8 cellular contexts compared by ENCODE assay signal in the genomic region with DNA sequence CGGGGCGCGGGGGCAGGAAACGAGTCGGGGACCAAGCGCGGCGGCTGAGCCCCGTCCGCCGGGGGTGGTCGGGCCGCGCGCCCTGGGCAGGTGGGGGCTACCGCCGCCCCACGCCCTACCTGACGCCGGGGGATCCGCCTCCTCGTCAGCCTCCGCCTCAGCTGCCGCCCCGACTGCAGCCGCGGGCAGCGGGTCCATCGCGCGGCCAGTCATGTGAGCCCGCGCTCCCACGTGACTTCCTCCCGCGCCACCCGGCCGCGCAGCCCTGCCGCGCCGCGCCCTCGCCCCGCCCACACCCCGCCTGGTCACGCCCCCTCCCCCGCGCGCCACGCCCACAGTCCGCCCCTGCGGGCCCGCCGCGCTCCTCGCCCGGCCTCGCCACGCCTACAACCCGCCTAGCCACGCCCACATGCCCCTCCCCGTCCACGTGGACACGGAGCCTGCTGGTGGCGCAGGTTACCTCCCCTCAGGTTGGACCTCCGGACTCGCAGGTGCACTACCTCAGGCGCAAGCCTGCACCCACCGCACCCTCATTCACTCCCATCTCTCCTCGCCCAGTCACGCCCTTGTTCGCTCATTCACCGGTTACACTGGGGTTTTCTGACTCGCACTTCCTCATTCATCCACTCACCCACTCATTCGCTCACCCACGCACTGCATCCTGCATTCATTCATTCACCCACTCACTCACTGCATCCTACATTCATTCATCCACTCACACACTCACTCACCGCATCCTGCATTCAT. TPM values are rescaled to one million over a fixed set of nuclear protein-coding genes. Genes with fewer than 3 reads are reported as not detected.
DNase-seq lines count a peak whose midpoint lies in the region; ATAC-seq and TF ChIP-seq lines count a peak whose summit lies in the region.

A gene with protein sequence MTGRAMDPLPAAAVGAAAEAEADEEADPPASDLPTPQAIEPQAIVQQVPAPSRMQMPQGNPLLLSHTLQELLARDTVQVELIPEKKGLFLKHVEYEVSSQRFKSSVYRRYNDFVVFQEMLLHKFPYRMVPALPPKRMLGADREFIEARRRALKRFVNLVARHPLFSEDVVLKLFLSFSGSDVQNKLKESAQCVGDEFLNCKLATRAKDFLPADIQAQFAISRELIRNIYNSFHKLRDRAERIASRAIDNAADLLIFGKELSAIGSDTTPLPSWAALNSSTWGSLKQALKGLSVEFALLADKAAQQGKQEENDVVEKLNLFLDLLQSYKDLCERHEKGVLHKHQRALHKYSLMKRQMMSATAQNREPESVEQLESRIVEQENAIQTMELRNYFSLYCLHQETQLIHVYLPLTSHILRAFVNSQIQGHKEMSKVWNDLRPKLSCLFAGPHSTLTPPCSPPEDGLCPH (minus strand): TSS at position 233 of the 747 bp plus-strand sequence. CDS start 20 bp downstream, at position 213.

- peaks cover 10% of the 10 kb centered on the region for H3K4me1 Mint-ChIP-seq in activated CD8-positive, alpha-beta memory T cell treated with anti-CD3 and anti-CD28 coated beads, Interleukin-2, amount 10 ng/mL, durations not matched to agents 7 days and 5 days
- H3K4me1 Mint-ChIP-seq in endodermal cell: peaks cover 11% of the 10 kb centered on the region

- peak; percentile 95 for DNase-seq in COLO829 (ENCODE audit: low spot score)
- DNase-seq in HT1080 (ENCODE audit: low read depth): peak; percentile 66
- peak; percentile 71 for DNase-seq in NOMO-1 treated with DMSO at 0.1 percent for 48 hours (lab: John Stamatoyannopoulos, UW; ENCODE audit: unreplicated experiment)
- peak; percentile 96 for DNase-seq in activated CD8-positive, alpha-beta memory T cell treated with anti-CD3 and anti-CD28 coated beads, Interleukin-2, amount 10 ng/mL, durations not matched to agents 7 days and 5 days
- DNase-seq in endodermal cell: peak; percentile 99
- DNase-seq in mesenteric fat pad (ENCODE audit: low spot score): peak; percentile 98
- peak; percentile 98 for DNase-seq in stimulated activated CD8-positive, alpha-beta memory T cell treated with anti-CD3 and anti-CD28 coated beads, Interleukin-15, amount 100 ng/mL, for 1 hour (ENCODE audit: low read depth)

- H3K9me3 ChIP-seq in endodermal cell (ENCODE audit: control insufficient read depth, low read length): no peaks in the 10 kb centered on the region

- H3K36me3 ChIP-seq in endodermal cell (ENCODE audit: control insufficient read depth, insufficient read depth, low read length): no peaks in the 10 kb centered on the region

- H3K27ac Mint-ChIP-seq in activated CD8-positive, alpha-beta memory T cell treated with anti-CD3 and anti-CD28 coated beads, Interleukin-2, amount 10 ng/mL, durations not matched to agents 7 days and 5 days: peak within 1 kb of the TSS; percentile 75
- H3K27ac Mint-ChIP-seq in endodermal cell: peak within 1 kb of the TSS; percentile 91

- H3K36me3 Mint-ChIP-seq in activated CD8-positive, alpha-beta memory T cell treated with anti-CD3 and anti-CD28 coated beads, Interleukin-2, amount 10 ng/mL, durations not matched to agents 7 days and 5 days: no peaks in the 10 kb centered on the region
- peaks cover 11% of the 10 kb centered on the region for H3K36me3 Mint-ChIP-seq in endodermal cell (ENCODE audit: low read depth)

- 3 to 11% methylated on average over 24 to 78 of the region's 78 CpGs for WGBS in endodermal cell (ENCODE audit: insufficient coverage in 1 of 2, insufficient read length in 1 of 2), 2 experiments

- H3K27me3 ChIP-seq in endodermal cell (ENCODE audit: control insufficient read depth, insufficient read depth, low read length, poor library complexity, severe bottlenecking): no peaks in the 10 kb centered on the region

- H3K4me3 Mint-ChIP-seq in activated CD8-positive, alpha-beta memory T cell treated with anti-CD3 and anti-CD28 coated beads, Interleukin-2, amount 10 ng/mL, durations not matched to agents 7 days and 5 days: no peak within 1 kb of the TSS
- no peak within 1 kb of the TSS for H3K4me3 Mint-ChIP-seq in endodermal cell

- peak within 1 kb of the TSS; percentile 93 for H3K4me3 ChIP-seq in endodermal cell (ENCODE audit: low read length)

- TF ChIP-seq CTCF in endodermal cell (conservative IDR thresholded peaks at IDR 0.05): no peak

- ATAC-seq in GM21367 (IDR thresholded peaks at IDR 0.05; ENCODE audit: unreplicated experiment): peak; percentile 56
- peak; percentile 92 for ATAC-seq in activated CD8-positive, alpha-beta memory T cell treated with anti-CD3 and anti-CD28 coated beads, Interleukin-2, amount 10 ng/mL, durations not matched to agents 7 days and 5 days

- no peaks in the 10 kb centered on the region for H3K9me3 Mint-ChIP-seq in activated CD8-positive, alpha-beta memory T cell treated with anti-CD3 and anti-CD28 coated beads, Interleukin-2, amount 10 ng/mL, durations not matched to agents 7 days and 5 days (ENCODE audit: low read depth)
- H3K9me3 Mint-ChIP-seq in endodermal cell: no peaks in the 10 kb centered on the region

- H3K4me1 ChIP-seq in endodermal cell (ENCODE audit: control insufficient read depth, insufficient read depth, low read length): no peaks in the 10 kb centered on the region

- peak within 1 kb of the TSS; percentile 78 for H3K9ac ChIP-seq in endodermal cell (ENCODE audit: extremely low read depth, low read length, poor library complexity, severe bottlenecking)

- H3K27ac ChIP-seq in endodermal cell (ENCODE audit: low read depth, low read length): peak within 1 kb of the TSS; percentile 12

- CTCF ChIA-PET in activated CD8-positive, alpha-beta memory T cell treated with anti-CD3 and anti-CD28 coated beads, Interleukin-2, amount 10 ng/mL, durations not matched to agents 7 days and 5 days (lab: Charles Lee): interaction anchor here (1.2 kb wide), 2 partner anchors 66 to 82 kb away, joined by 3 to 4 read pairs; a partner anchor contains a TSS

- no peaks in the 10 kb centered on the region for H3K27me3 Mint-ChIP-seq in activated CD8-positive, alpha-beta memory T cell treated with anti-CD3 and anti-CD28 coated beads, Interleukin-2, amount 10 ng/mL, durations not matched to agents 7 days and 5 days
- no peaks in the 10 kb centered on the region for H3K27me3 Mint-ChIP-seq in endodermal cell (ENCODE audit: insufficient read depth)

RNA-seq across cellular contexts. Expression of the gene that starts here (rescaled TPM):
- total RNA-seq in HT1080 (2014; rRNA removed; shearing (Covaris generic)): 16.7 and 19.9 TPM in 2 replicates
- polyA plus RNA-seq in HT1080 (2015; cell fraction: cytosol; rRNA removed): 18.5 and 32.0 TPM in 2 replicates
- 15.9 and 19.2 TPM in 2 replicates for polyA plus RNA-seq in HT1080 (2015; cell fraction: nucleus; rRNA removed)
- total RNA-seq in activated CD8-positive, alpha-beta memory T cell treated with anti-CD3 and anti-CD28 coated beads, Interleukin-2, amount 10 ng/mL, durations not matched to agents 7 days and 5 days: 10 to 100 TPM; 25.0 to 27.9 TPM
- total RNA-seq in endodermal cell (10 to 100 TPM; 53.0 to 53.2 TPM), mesenteric fat pad (69.0 TPM)
- polyA plus RNA-seq in endodermal cell (2013, experiment 1 of 2): 21.3 TPM
- 25.2 TPM for polyA plus RNA-seq in endodermal cell (2013, experiment 2 of 2)

Comparison
In these comparisons a context has a peak if more than half of its experiments do, and no peak if none do; other contexts are left out.
1. Peak in every context shown above with its lines: DNase-seq, ATAC-seq, H3K4me3 ChIP-seq and H3K27ac ChIP-seq.